Comparison of ENCODE assay signal across 8 cellular contexts in the genomic region with DNA sequence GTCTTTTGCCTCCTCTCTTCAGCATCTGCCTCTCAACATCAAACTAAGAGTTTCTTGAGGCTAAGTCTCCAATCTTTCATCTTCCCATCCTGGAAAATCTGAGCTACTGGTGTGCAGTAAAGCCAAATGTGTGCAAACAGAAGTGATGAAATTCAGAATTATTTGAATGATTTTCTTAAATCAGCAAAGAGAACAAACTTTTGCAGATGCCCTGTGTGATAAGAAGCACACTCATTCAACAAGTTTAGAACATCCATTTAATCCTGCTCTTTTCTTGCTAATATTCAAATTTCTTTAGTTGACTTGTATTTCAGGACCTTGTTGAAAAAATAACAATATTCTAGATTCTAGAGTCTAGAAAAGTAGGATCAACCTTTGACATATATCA.
DNase-seq lines count a peak whose midpoint lies in the region; ATAC-seq lines count a peak whose summit lies in the region.

No MANE protein-coding gene starts in this region.

- H3K9me3 Mint-ChIP-seq in activated naive CD8-positive, alpha-beta T cell treated with anti-CD3 and anti-CD28 coated beads, Interleukin-2, amount 10 ng/mL, durations not matched to agents 7 days and 5 days: peaks cover 12% of the 10 kb centered on the region

- no peak for DNase-seq in activated naive CD8-positive, alpha-beta T cell treated with anti-CD3 and anti-CD28 coated beads, Interleukin-2, amount 10 ng/mL, durations not matched to agents 7 days and 5 days
- DNase-seq in NCI-H69 (lab: John Stamatoyannopoulos, UW): no peak
- no peak for DNase-seq in Right ventricle myocardium superior
- no peak for DNase-seq in DMS79 treated with DMSO at 0.1 percent for 48 hours (lab: John Stamatoyannopoulos, UW)
- no peak for DNase-seq in DMS53 (lab: John Stamatoyannopoulos, UW)

- H3K27ac Mint-ChIP-seq in activated naive CD8-positive, alpha-beta T cell treated with anti-CD3 and anti-CD28 coated beads, Interleukin-2, amount 10 ng/mL, durations not matched to agents 7 days and 5 days: peak overlapping the region; percentile 89

- POLR2A ChIA-PET in activated naive CD8-positive, alpha-beta T cell treated with anti-CD3 and anti-CD28 coated beads, Interleukin-2, amount 10 ng/mL, durations not matched to agents 7 days and 5 days (lab: Charles Lee): no interaction called here

- peaks cover 14% of the 10 kb centered on the region for H3K36me3 Mint-ChIP-seq in activated naive CD8-positive, alpha-beta T cell treated with anti-CD3 and anti-CD28 coated beads, Interleukin-2, amount 10 ng/mL, durations not matched to agents 7 days and 5 days

- no peaks in the 10 kb centered on the region for H3K27me3 Mint-ChIP-seq in activated naive CD8-positive, alpha-beta T cell treated with anti-CD3 and anti-CD28 coated beads, Interleukin-2, amount 10 ng/mL, durations not matched to agents 7 days and 5 days

- ATAC-seq in GM18508 (IDR thresholded peaks at IDR 0.05; ENCODE audit: insufficient read depth, unreplicated experiment): peak; percentile 16
- ATAC-seq in GM21367 (IDR thresholded peaks at IDR 0.05; ENCODE audit: unreplicated experiment): peak; percentile 22
- peak; percentile 29 for ATAC-seq in HG03103 (IDR thresholded peaks at IDR 0.05; ENCODE audit: low read depth, unreplicated experiment)
- ATAC-seq in activated naive CD8-positive, alpha-beta T cell treated with anti-CD3 and anti-CD28 coated beads, Interleukin-2, amount 10 ng/mL, durations not matched to agents 7 days and 5 days (ENCODE audit: low read depth): no peak
- no peak for ATAC-seq in Right ventricle myocardium superior (ENCODE audit: poor library complexity)

- intact Hi-C loops in Right ventricle myocardium superior (cut with DNase I): no loop called here

- no peak overlapping the region for H3K4me3 Mint-ChIP-seq in activated naive CD8-positive, alpha-beta T cell treated with anti-CD3 and anti-CD28 coated beads, Interleukin-2, amount 10 ng/mL, durations not matched to agents 7 days and 5 days

- H3K4me1 Mint-ChIP-seq in activated naive CD8-positive, alpha-beta T cell treated with anti-CD3 and anti-CD28 coated beads, Interleukin-2, amount 10 ng/mL, durations not matched to agents 7 days and 5 days: peaks cover 13% of the 10 kb centered on the region

Comparison
In these comparisons a context has a peak if more than half of its experiments do, and no peak if none do; other contexts are left out.
1. ATAC-seq: peak in GM18508 (single experiment), GM21367 (single experiment) and HG03103 (single experiment); none in activated naive CD8-positive, alpha-beta T cell treated with anti-CD3 and anti-CD28 coated beads, Interleukin-2, amount 10 ng/mL, durations not matched to agents 7 days and 5 days (single experiment) and Right ventricle myocardium superior (single experiment).